Comparison of ENCODE assay signal across 23 cellular contexts in the genomic region with DNA sequence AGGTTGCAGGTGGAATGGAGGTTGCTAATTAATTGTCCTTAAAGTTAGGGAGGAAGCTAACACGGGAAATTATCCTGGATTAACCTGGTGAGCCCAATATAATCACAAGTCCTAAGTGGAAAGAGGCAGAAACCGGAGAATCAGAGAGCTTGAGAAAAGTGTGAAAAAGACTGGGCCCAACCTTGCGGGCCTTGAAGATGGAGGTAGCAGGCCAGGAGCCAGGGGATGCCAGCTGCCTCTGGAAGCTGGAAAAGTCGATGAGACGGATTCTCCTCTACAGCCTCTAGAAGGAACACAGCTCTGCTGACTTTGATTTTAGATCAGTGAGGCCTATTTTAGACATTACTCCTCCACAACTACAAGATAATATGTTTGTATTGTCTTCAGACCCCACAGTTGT. TPM values are rescaled to one million over a fixed set of nuclear protein-coding genes. Genes with fewer than 3 reads are reported as not detected.
A peak's percentile ranks its signal among the peaks of the same experiment; 100 is the strongest.
DNase-seq lines count a peak whose midpoint lies in the region; ATAC-seq, FAIRE-seq and TF ChIP-seq lines count a peak whose summit lies in the region.
"Had no signal": no experiment of that assay in that cellular context is flagged by ENCODE, and none has a peak within 500 bp of the region (broad histone marks: within the 10 kb centered on the region; RNA-seq: fewer than 3 reads in every experiment).

No MANE protein-coding gene starts in this region.

- ATAC-seq in K562 = no peak
- ATAC-seq in lower lobe of right lung = no peak
- ATAC-seq in gastroesophageal sphincter = no peak
- no peak for ATAC-seq in HG03342 (IDR thresholded peaks at IDR 0.05; ENCODE audit: unreplicated experiment)

- no peaks in the 10 kb centered on the region for H3K79me2 ChIP-seq in K562 (ENCODE audit: control insufficient read depth, insufficient read depth, low read length)

- H3K4me1 ChIP-seq in K562 (replicated peaks in 1 of 2; ENCODE audit: control insufficient read depth in 2 of 2, insufficient read depth in 2 of 2, low read length in 2 of 2) = peaks cover 34 to 46% of the 10 kb centered on the region in 2 experiments
- peaks cover 19% of the 10 kb centered on the region for H3K4me1 ChIP-seq in lower lobe of right lung
- H3K4me1 ChIP-seq in suprapubic skin = peaks cover 30% of the 10 kb centered on the region
- H3K4me1 ChIP-seq in gastroesophageal sphincter = no peaks in the 10 kb centered on the region
- H3K4me1 ChIP-seq: right atrium auricular region had no signal

- in situ Hi-C loops in K562 (cut with MboI) = no loop called here

- H3K4me3 ChIP-seq in HL-60 (replicated peaks; ENCODE audit: insufficient read depth, low read length) = no peak overlapping the region
- no peak overlapping the region for H3K4me3 ChIP-seq in K562
- no peak overlapping the region for H3K4me3 ChIP-seq in lower lobe of right lung
- no peak overlapping the region for H3K4me3 ChIP-seq in suprapubic skin
- H3K4me3 ChIP-seq in gastroesophageal sphincter = no peak overlapping the region
- H3K4me3 ChIP-seq: cardiac muscle cell, ovary, right atrium auricular region had no signal

- TF ChIP-seq EP300 in K562 (IDR thresholded peaks at IDR 0.05; ENCODE audit: low read length) (no peak), suprapubic skin (IDR thresholded peaks at IDR 0.05) (no peak), gastroesophageal sphincter (IDR thresholded peaks at IDR 0.05) (no peak)

- peak overlapping the region in 1 of 2 experiments; percentile 69; a peak in 2 of 4 replicates for H3K9ac ChIP-seq in K562 (ENCODE audit: insufficient read depth in 1 of 2, low read depth in 2 of 2, low read length in 2 of 2)
- H3K9ac ChIP-seq: KMS-11 had no signal

- WGBS in K562 (ENCODE audit: insufficient coverage, low coverage, missing lambda C conversion rate) = 58% methylated on average over 5 of the region's 5 CpGs
- 64% methylated on average over 5 of the region's 5 CpGs for WGBS in suprapubic skin
- WGBS in gastroesophageal sphincter (ENCODE audit: low coverage in 1 of 2), 2 donors = 63 to 78% methylated on average over 2 to 5 of the region's 5 CpGs

- TF ChIP-seq RAD21 in K562 (CRISPR knock-in tag; conservative IDR thresholded peaks at IDR 0.05 in 1 of 2, IDR thresholded peaks at IDR 0.05 in 1 of 2) = no peak

- CTCF ChIA-PET in K562 (lab: Yijun Ruan, JAX; ENCODE audit: low intra/inter-chr PET ratio) = no interaction called here

- H3K36me3 ChIP-seq in K562 (ENCODE audit: control insufficient read depth, insufficient read depth, low read length) (no peaks in the 10 kb centered on the region), lower lobe of right lung (no peaks in the 10 kb centered on the region), suprapubic skin (no peaks in the 10 kb centered on the region), gastroesophageal sphincter (no peaks in the 10 kb centered on the region)
- H3K36me3 ChIP-seq: cardiac muscle cell, ovary, right atrium auricular region, WERI-Rb-1 had no signal

- TF ChIP-seq POLR2A in K562 (conservative IDR thresholded peaks at IDR 0.05) (no peak), suprapubic skin (IDR thresholded peaks at IDR 0.05) (no peak), gastroesophageal sphincter (IDR thresholded peaks at IDR 0.05) (no peak)

- H3K27ac ChIP-seq in HL-60 (replicated peaks) = peak overlapping the region; percentile 85
- H3K27ac ChIP-seq in K562 (ENCODE audit: extremely low read depth, low read depth, low read length) = peak overlapping the region; percentile 82
- H3K27ac ChIP-seq in lower lobe of right lung = peak overlapping the region; percentile 18
- H3K27ac ChIP-seq in suprapubic skin = peak overlapping the region; percentile 65
- no peak overlapping the region for H3K27ac ChIP-seq in gastroesophageal sphincter
- H3K27ac ChIP-seq: cardiac muscle cell, KMS-11, ovary, right atrium auricular region, RWPE1, WERI-Rb-1 had no signal

- H3K27me3 ChIP-seq in HL-60 (ENCODE audit: insufficient read depth, poor library complexity, severe bottlenecking) = no peaks in the 10 kb centered on the region
- H3K27me3 ChIP-seq in K562 (ENCODE audit: control insufficient read depth in 2 of 2, insufficient read depth in 2 of 2, low read length in 2 of 2) = no peaks in the 10 kb centered on the region
- no peaks in the 10 kb centered on the region for H3K27me3 ChIP-seq in lower lobe of right lung (ENCODE audit: low read depth)
- no peaks in the 10 kb centered on the region for H3K27me3 ChIP-seq in suprapubic skin
- H3K27me3 ChIP-seq in gastroesophageal sphincter = no peaks in the 10 kb centered on the region
- H3K27me3 ChIP-seq: cardiac muscle cell, ovary, right atrium auricular region had no signal

- H3K9me1 ChIP-seq in K562 (ENCODE audit: control insufficient read depth, insufficient read depth, low read length) = no peaks in the 10 kb centered on the region

- peak overlapping the region; percentile 82 for H3K4me2 ChIP-seq in K562 (ENCODE audit: insufficient read depth, low read length)
- H3K4me2 ChIP-seq: KMS-11 had no signal

- H4K20me1 ChIP-seq in K562 (replicated peaks; ENCODE audit: control insufficient read depth, insufficient read depth, low read length) = no peaks in the 10 kb centered on the region

- BruUV-seq in K562 (replicated peaks; lab: Mats Ljungman, UMichigan) = no TSS peak

- DNase-seq in HL-60 (ENCODE audit: low read depth in 1 of 2, low spot score in 1 of 2) (no peak), K562 (ENCODE audit: extremely low read depth in 1 of 4, low spot score in 3 of 4) (peak in 1 of 4 experiments; percentile 18), lower lobe of right lung (no peak), suprapubic skin (ENCODE audit: low spot score in 2 of 2) (no peak), DMS79 (lab: John Stamatoyannopoulos, UW) (no peak)
- DNase-seq: activated CD4-positive, alpha-beta T cell treated with anti-CD3 and anti-CD28 coated beads, Interleukin-2, amount 10 ng/mL, durations not matched to agents 7 days and 5 days; dermis blood vessel endothelial cell; NCI-H1048; NCI-H1930; ovary; stimulated activated naive CD4-positive, alpha-beta T cell treated with Interleukin-2 at 50 U/mL for 16 hours; WERI-Rb-1 had no signal

- H2AFZ ChIP-seq in K562 (ENCODE audit: low read depth, low read length) = peak overlapping the region; percentile 79

- POLR2A ChIA-PET in K562 (lab: Yijun Ruan, JAX) = interaction anchor here (0.9 kb wide), 1 partner anchor 92 kb away, joined by 4 read pairs; no protein-coding TSS in a partner anchor

- H3K9me3 ChIP-seq in K562 (replicated peaks; ENCODE audit: control insufficient read depth, insufficient read depth, low read depth, low read length) (no peaks in the 10 kb centered on the region), lower lobe of right lung (no peaks in the 10 kb centered on the region), suprapubic skin (no peaks in the 10 kb centered on the region), gastroesophageal sphincter (no peaks in the 10 kb centered on the region)
- H3K9me3 ChIP-seq: ovary, right atrium auricular region had no signal

- no peak for TF ChIP-seq CTCF in HL-60 (IDR thresholded peaks at IDR 0.05; ENCODE audit: insufficient read depth, low read length)
- no peak for TF ChIP-seq CTCF in K562 (IDR thresholded peaks at IDR 0.05 in 2 of 3, conservative IDR thresholded peaks at IDR 0.05 in 1 of 3; ENCODE audit: insufficient read depth in 2 of 3, low read depth in 1 of 3, low read length in 3 of 3)
- no peak for TF ChIP-seq CTCF in lower lobe of right lung (IDR thresholded peaks at IDR 0.05)
- no peak for TF ChIP-seq CTCF in suprapubic skin (IDR thresholded peaks at IDR 0.05)
- TF ChIP-seq CTCF in gastroesophageal sphincter (IDR thresholded peaks at IDR 0.05) = no peak

- intact Hi-C loops in K562 (cut with micrococcal nuclease) (loop anchor here (5.0 kb wide), 1 partner anchor 55 kb away; no protein-coding TSS in a partner anchor), lower lobe of right lung (cut with DNase I) (no loop called here)

- no peak for FAIRE-seq in K562 (lab: Jason Lieb, UNC)
- FAIRE-seq: H54, HTR-8/SVneo had no signal

RNA-seq across cellular contexts. Expression of a gene that starts 2.1 kb away (rescaled TPM):
- not detected in 2 replicates for total RNA-seq in K562 (2011; cell fraction: chromatin; rRNA removed; ENCODE audit: low replicate concordance)
- not detected in 2 replicates for total RNA-seq in K562 (2011; cell fraction: nucleolus; rRNA removed)
- not detected in 2 replicates for total RNA-seq in K562 (2011; cell fraction: nucleoplasm; rRNA removed)
- total RNA-seq in K562 (2014; rRNA removed) = 0.59 TPM in 1 of 2 replicates, not detected in the other
- total RNA-seq in K562 (2014; rRNA removed; fragmentation: Illumina TruSeq; extraction: Trizol) = not detected in 2 replicates
- not detected in 2 replicates for total RNA-seq in K562 (2015; rRNA removed; fragmentation: Illumina TruSeq; extraction: Trizol)
- total RNA-seq in K562 (2021) = not detected in 2 replicates
- 0.05 TPM in 1 of 2 replicates, not detected in the other for polyA plus RNA-seq in K562 (2011; rRNA removed)
- not detected in 2 replicates for polyA plus RNA-seq in K562 (2011; cell fraction: cytosol; rRNA removed)
- 0.24 TPM in 1 of 2 replicates, not detected in the other for polyA plus RNA-seq in K562 (2011; cell fraction: nucleus; rRNA removed)
- polyA plus RNA-seq in K562 (2012) = not detected in 2 replicates
- polyA plus RNA-seq in K562 (2014; fragmentation: Illumina TruSeq; extraction: Trizol) = 0.06 TPM in 1 of 2 replicates, not detected in the other
- polyA plus RNA-seq in K562 (2014; fragmentation: Nextera tagmentation; extraction: Ambion mirVana) = under 1 TPM in 1 of 2 experiments, not detected in 1; 0.04 TPM
- 0.13 TPM in 1 of 2 replicates, not detected in the other for polyA plus RNA-seq in K562 (2014; rRNA removed)
- not detected in 2 replicates for polyA minus RNA-seq in K562 (2011; rRNA and poly(A)+ RNA removed)
- polyA minus RNA-seq in K562 (2011; cell fraction: cytosol; rRNA and poly(A)+ RNA removed) = not detected in 2 replicates
- polyA minus RNA-seq in K562 (2011; cell fraction: nucleus; rRNA and poly(A)+ RNA removed) = not detected in 2 replicates
- total RNA-seq in lower lobe of right lung = not detected
- total RNA-seq in suprapubic skin = 10 to 100 TPM in 3 of 4 donors, 1 to 10 TPM in 1; 6.2 to 75.6 (median 51.1) TPM
- not detected for total RNA-seq in gastroesophageal sphincter
- total RNA-seq: activated CD4-positive, alpha-beta T cell treated with anti-CD3 and anti-CD28 coated beads, Interleukin-2, amount 10 ng/mL, durations not matched to agents 7 days and 5 days; activated T-helper 1 cell treated with anti-CD3 and anti-CD28 coated beads, Interleukin-12 subunit alpha, Interleukin-12 subunit beta, Interleukin-2, Interleukin-4 antibody, amounts not matched to agents 30 ng/mL and 10 ng/mL and 1 ng/mL, durations not matched to agents 14 hours and 24 hours and 36 hours; dermis blood vessel endothelial cell; mesenteric fat pad; naive thymus-derived CD4-positive, alpha-beta T cell had no signal
- polyA plus RNA-seq: naive thymus-derived CD4-positive, alpha-beta T cell had no signal

RNA-seq across cellular contexts. Expression of a gene that starts 25.3 kb away (rescaled TPM):
- total RNA-seq in K562 (2011; cell fraction: chromatin; rRNA removed; ENCODE audit: low replicate concordance) = 3.0 and 3.8 TPM in 2 replicates
- total RNA-seq in K562 (2011; cell fraction: nucleolus; rRNA removed) = 1.2 and 2.4 TPM in 2 replicates
- 3.7 and 4.8 TPM in 2 replicates for total RNA-seq in K562 (2011; cell fraction: nucleoplasm; rRNA removed)
- 0.20 and 0.23 TPM in 2 replicates for total RNA-seq in K562 (2014; rRNA removed)
- total RNA-seq in K562 (2014; rRNA removed; fragmentation: Illumina TruSeq; extraction: Trizol) = 0.22 and 0.26 TPM in 2 replicates
- total RNA-seq in K562 (2015; rRNA removed; fragmentation: Illumina TruSeq; extraction: Trizol) = 0.11 TPM in 2 replicates
- 0.36 and 0.42 TPM in 2 replicates for total RNA-seq in K562 (2021)
- polyA plus RNA-seq in K562 (2011; rRNA removed) = 0.26 and 0.62 TPM in 2 replicates
- polyA plus RNA-seq in K562 (2011; cell fraction: cytosol; rRNA removed) = 0.04 and 0.28 TPM in 2 replicates
- 2.4 and 5.4 TPM in 2 replicates for polyA plus RNA-seq in K562 (2011; cell fraction: nucleus; rRNA removed)
- 0.14 and 0.47 TPM in 2 replicates for polyA plus RNA-seq in K562 (2012)
- polyA plus RNA-seq in K562 (2014; fragmentation: Illumina TruSeq; extraction: Trizol) = 0.12 and 0.21 TPM in 2 replicates
- under 1 TPM in 1 of 2 experiments, not detected in 1; 0.13 TPM for polyA plus RNA-seq in K562 (2014; fragmentation: Nextera tagmentation; extraction: Ambion mirVana)
- 0.24 and 0.52 TPM in 2 replicates for polyA plus RNA-seq in K562 (2014; rRNA removed)
- polyA minus RNA-seq in K562 (2011; rRNA and poly(A)+ RNA removed) = 0.11 and 0.48 TPM in 2 replicates
- polyA minus RNA-seq in K562 (2011; cell fraction: cytosol; rRNA and poly(A)+ RNA removed) = not detected in 2 replicates
- polyA minus RNA-seq in K562 (2011; cell fraction: nucleus; rRNA and poly(A)+ RNA removed) = 0.54 and 1.6 TPM in 2 replicates
- 0.53 TPM for total RNA-seq in lower lobe of right lung
- total RNA-seq in suprapubic skin = 1 to 10 TPM in 3 of 4 donors, under 1 TPM in 1; 0.65 to 2.4 (median 1.8) TPM
- under 1 TPM in 3 of 4 donors, not detected in 1; 0.22 to 0.81 (median 0.27) TPM for total RNA-seq in gastroesophageal sphincter

Comparison
In these comparisons a context has a peak if more than half of its experiments do, and no peak if none do; other contexts are left out.
1. H3K27ac ChIP-seq: peak in HL-60 (single experiment), K562 (single experiment), lower lobe of right lung (single experiment) and suprapubic skin (single experiment); none in gastroesophageal sphincter (0 of 4).